16 cellular contexts compared by ENCODE assay signal in genomic region chr11:82859746-82860145, GRCh38.
"Had no signal": no experiment of that assay in that cellular context is flagged by ENCODE, and none has a peak within 500 bp of the region (broad histone marks: within the 10 kb centered on the region; RNA-seq: fewer than 3 reads in every experiment).

No MANE protein-coding gene starts in this region.

- H3K9me3 Mint-ChIP-seq: activated T-cell treated with anti-CD3 and anti-CD28 coated beads, Interleukin-2, amount 50 U/mL, for 24 hours; naive thymus-derived CD8-positive, alpha-beta T cell; stimulated activated effector memory CD8-positive, alpha-beta T cell treated with anti-CD3 and anti-CD28 coated beads, Interleukin-12 subunit alpha, Interleukin-12 subunit beta, amount 100 ng/mL, for 72 hours had no signal

- H3K27ac Mint-ChIP-seq: activated CD8-positive, alpha-beta memory T cell treated with anti-CD3 and anti-CD28 coated beads, Interleukin-2, amount 10 ng/mL, durations not matched to agents 7 days and 5 days; activated naive CD8-positive, alpha-beta T cell; activated T-cell treated with anti-CD3 and anti-CD28 coated beads, Interleukin-2, amount 50 U/mL, for 24 hours; naive thymus-derived CD8-positive, alpha-beta T cell; stimulated activated effector memory CD8-positive, alpha-beta T cell treated with anti-CD3 and anti-CD28 coated beads, Interleukin-12 subunit alpha, Interleukin-12 subunit beta, amount 100 ng/mL, for 72 hours had no signal

- H3K36me3 ChIP-seq: thyroid gland had no signal

- H3K36me3 Mint-ChIP-seq: stimulated activated effector memory CD8-positive, alpha-beta T cell treated with anti-CD3 and anti-CD28 coated beads, Interleukin-12 subunit alpha, Interleukin-12 subunit beta, amount 100 ng/mL, for 72 hours had no signal

- H3K9me3 ChIP-seq: mucosa of descending colon, neutrophil, thyroid gland had no signal

- H3K27me3 Mint-ChIP-seq: activated naive CD8-positive, alpha-beta T cell; activated T-cell treated with anti-CD3 and anti-CD28 coated beads, Interleukin-2, amount 50 U/mL, for 24 hours; naive thymus-derived CD8-positive, alpha-beta T cell had no signal

- H3K27ac ChIP-seq: neutrophil, thyroid gland had no signal

- DNase-seq: activated CD4-positive, alpha-beta T cell treated with anti-CD3 and anti-CD28 coated beads, Interleukin-2, amount 50 U/mL, for 4 hours; activated CD8-positive, alpha-beta memory T cell treated with anti-CD3 and anti-CD28 coated beads, Interleukin-2, amount 10 ng/mL, durations not matched to agents 7 days and 5 days; activated effector memory CD4-positive, alpha-beta T cell treated with Interleukin-2 at 50 U/mL for 16 hours; activated T-cell treated with anti-CD3 and anti-CD28 coated beads, Interleukin-2, amount 50 U/mL, for 24 hours; anterior cingulate cortex; dorsolateral prefrontal cortex; left cardiac atrium; mucosa of descending colon; naive thymus-derived CD8-positive, alpha-beta T cell; right cardiac atrium; T-helper 2 cell; thyroid gland had no signal

- ATAC-seq: activated CD4-positive, CD25-positive, alpha-beta regulatory T cell treated with anti-CD3 and anti-CD28 coated beads, Interleukin-2, amount 50 U/mL, for 24 hours; activated CD8-positive, alpha-beta memory T cell treated with anti-CD3 and anti-CD28 coated beads, Interleukin-2, amount 10 ng/mL, durations not matched to agents 7 days and 5 days; left cardiac atrium; mucosa of descending colon; naive thymus-derived CD8-positive, alpha-beta T cell; right cardiac atrium; stimulated activated effector memory CD8-positive, alpha-beta T cell treated with anti-CD3 and anti-CD28 coated beads, Interleukin-12 subunit alpha, Interleukin-12 subunit beta, amount 100 ng/mL, for 72 hours had no signal

- H3K4me3 Mint-ChIP-seq: activated CD8-positive, alpha-beta memory T cell treated with anti-CD3 and anti-CD28 coated beads, Interleukin-2, amount 10 ng/mL, durations not matched to agents 7 days and 5 days; activated naive CD8-positive, alpha-beta T cell; activated T-cell treated with anti-CD3 and anti-CD28 coated beads, Interleukin-2, amount 50 U/mL, for 24 hours; naive thymus-derived CD8-positive, alpha-beta T cell; stimulated activated effector memory CD8-positive, alpha-beta T cell treated with anti-CD3 and anti-CD28 coated beads, Interleukin-12 subunit alpha, Interleukin-12 subunit beta, amount 100 ng/mL, for 72 hours had no signal

- H3K4me3 ChIP-seq: mucosa of descending colon, thyroid gland had no signal

- H3K4me1 Mint-ChIP-seq: stimulated activated effector memory CD8-positive, alpha-beta T cell treated with anti-CD3 and anti-CD28 coated beads, Interleukin-12 subunit alpha, Interleukin-12 subunit beta, amount 100 ng/mL, for 72 hours had no signal

- H3K27me3 ChIP-seq: dorsolateral prefrontal cortex, neutrophil, thyroid gland had no signal
